ENCODE assay signal across 22 cellular contexts in genomic region chr17:27783951-27784350, GRCh38. TPM values are rescaled to one million over a fixed set of nuclear protein-coding genes. Genes with fewer than 3 reads are reported as not detected.
"Had no signal": no experiment of that assay in that cellular context is flagged by ENCODE, and none has a peak within 500 bp of the region (broad histone marks: within the 10 kb centered on the region; RNA-seq: fewer than 3 reads in every experiment).

No MANE protein-coding gene starts in this region.

- H3K4me3 ChIP-seq: dorsolateral prefrontal cortex, esophagus muscularis mucosa, gastrocnemius medialis, heart right ventricle, mucosa of descending colon, pancreas had no signal

- H3K27ac Mint-ChIP-seq: naive thymus-derived CD8-positive, alpha-beta T cell; progenitor cell of endocrine pancreas had no signal

- H3K27ac ChIP-seq: epithelial cell of prostate, esophagus muscularis mucosa, gastrocnemius medialis, pancreas had no signal

- H3K9me3 Mint-ChIP-seq: naive thymus-derived CD8-positive, alpha-beta T cell had no signal

- H3K36me3 ChIP-seq: esophagus muscularis mucosa, gastrocnemius medialis, heart right ventricle, pancreas had no signal

- H3K4me3 Mint-ChIP-seq: naive thymus-derived CD8-positive, alpha-beta T cell had no signal

- DNase-seq: cortex of kidney; dorsolateral prefrontal cortex; effector CD8-positive, alpha-beta T cell; gastrocnemius medialis; heart right ventricle; hypothalamus; islet precursor cell; naive thymus-derived CD8-positive, alpha-beta T cell; nucleus accumbens; pancreas; right cardiac atrium; small intestine; stimulated activated CD4-positive, alpha-beta T cell treated with anti-CD3 and anti-CD28 coated beads, Interleukin-12 subunit alpha, Interleukin-12 subunit beta, amount 100 ng/mL, for 4 hours; stimulated activated naive CD4-positive, alpha-beta T cell treated with Interleukin-2 at 50 U/mL for 16 hours; trophoblast cell had no signal

- H3K4me1 Mint-ChIP-seq: naive thymus-derived CD8-positive, alpha-beta T cell had no signal

- H3K4me1 ChIP-seq: esophagus muscularis mucosa, gastrocnemius medialis, pancreas had no signal

- H3K9me3 ChIP-seq: esophagus muscularis mucosa, gastrocnemius medialis, heart right ventricle, mucosa of descending colon, pancreas had no signal

- FAIRE-seq: endometrium, pancreas, small intestine had no signal

- H3K36me3 Mint-ChIP-seq: naive thymus-derived CD8-positive, alpha-beta T cell had no signal

- ATAC-seq: gastrocnemius medialis; left lobe of liver; mucosa of descending colon; naive thymus-derived CD8-positive, alpha-beta T cell; pancreas; right cardiac atrium had no signal

- H3K27me3 ChIP-seq: dorsolateral prefrontal cortex, esophagus muscularis mucosa, gastrocnemius medialis, heart right ventricle, pancreas had no signal

RNA-seq across cellular contexts. Expression of gene NOS2, which starts 16.4 kb away (rescaled TPM):
- total RNA-seq: fibroblast of villous mesenchyme, left lobe of liver had no signal
